ENCODE assay signal across 1 cellular context in the genomic region with DNA sequence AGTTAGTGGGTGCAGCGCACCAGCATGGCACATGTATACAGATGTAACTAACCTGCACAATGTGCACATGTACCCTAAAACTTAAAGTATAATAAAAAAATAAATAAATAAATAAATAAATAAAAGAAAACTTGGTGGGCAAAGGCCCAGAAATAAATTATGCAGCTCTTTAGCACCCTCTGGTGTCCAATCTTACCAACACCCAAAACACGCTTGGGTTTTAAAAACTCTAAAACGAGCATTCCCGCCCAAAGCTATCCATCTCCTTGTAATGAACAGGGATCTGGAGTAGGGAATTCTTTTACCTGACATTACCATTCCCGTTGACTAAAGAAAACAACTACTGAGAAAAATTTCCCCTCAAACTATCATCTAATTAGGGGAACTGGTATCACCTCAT.
TF ChIP-seq lines count a peak whose summit lies in the region.

No MANE protein-coding gene starts in this region.

TF ChIP-seq in GM23338, 12 proteins besides CTCF, POLR2A, EP300 and RAD21 (continued from another document):
- TF ChIP-seq, protein P1, sequence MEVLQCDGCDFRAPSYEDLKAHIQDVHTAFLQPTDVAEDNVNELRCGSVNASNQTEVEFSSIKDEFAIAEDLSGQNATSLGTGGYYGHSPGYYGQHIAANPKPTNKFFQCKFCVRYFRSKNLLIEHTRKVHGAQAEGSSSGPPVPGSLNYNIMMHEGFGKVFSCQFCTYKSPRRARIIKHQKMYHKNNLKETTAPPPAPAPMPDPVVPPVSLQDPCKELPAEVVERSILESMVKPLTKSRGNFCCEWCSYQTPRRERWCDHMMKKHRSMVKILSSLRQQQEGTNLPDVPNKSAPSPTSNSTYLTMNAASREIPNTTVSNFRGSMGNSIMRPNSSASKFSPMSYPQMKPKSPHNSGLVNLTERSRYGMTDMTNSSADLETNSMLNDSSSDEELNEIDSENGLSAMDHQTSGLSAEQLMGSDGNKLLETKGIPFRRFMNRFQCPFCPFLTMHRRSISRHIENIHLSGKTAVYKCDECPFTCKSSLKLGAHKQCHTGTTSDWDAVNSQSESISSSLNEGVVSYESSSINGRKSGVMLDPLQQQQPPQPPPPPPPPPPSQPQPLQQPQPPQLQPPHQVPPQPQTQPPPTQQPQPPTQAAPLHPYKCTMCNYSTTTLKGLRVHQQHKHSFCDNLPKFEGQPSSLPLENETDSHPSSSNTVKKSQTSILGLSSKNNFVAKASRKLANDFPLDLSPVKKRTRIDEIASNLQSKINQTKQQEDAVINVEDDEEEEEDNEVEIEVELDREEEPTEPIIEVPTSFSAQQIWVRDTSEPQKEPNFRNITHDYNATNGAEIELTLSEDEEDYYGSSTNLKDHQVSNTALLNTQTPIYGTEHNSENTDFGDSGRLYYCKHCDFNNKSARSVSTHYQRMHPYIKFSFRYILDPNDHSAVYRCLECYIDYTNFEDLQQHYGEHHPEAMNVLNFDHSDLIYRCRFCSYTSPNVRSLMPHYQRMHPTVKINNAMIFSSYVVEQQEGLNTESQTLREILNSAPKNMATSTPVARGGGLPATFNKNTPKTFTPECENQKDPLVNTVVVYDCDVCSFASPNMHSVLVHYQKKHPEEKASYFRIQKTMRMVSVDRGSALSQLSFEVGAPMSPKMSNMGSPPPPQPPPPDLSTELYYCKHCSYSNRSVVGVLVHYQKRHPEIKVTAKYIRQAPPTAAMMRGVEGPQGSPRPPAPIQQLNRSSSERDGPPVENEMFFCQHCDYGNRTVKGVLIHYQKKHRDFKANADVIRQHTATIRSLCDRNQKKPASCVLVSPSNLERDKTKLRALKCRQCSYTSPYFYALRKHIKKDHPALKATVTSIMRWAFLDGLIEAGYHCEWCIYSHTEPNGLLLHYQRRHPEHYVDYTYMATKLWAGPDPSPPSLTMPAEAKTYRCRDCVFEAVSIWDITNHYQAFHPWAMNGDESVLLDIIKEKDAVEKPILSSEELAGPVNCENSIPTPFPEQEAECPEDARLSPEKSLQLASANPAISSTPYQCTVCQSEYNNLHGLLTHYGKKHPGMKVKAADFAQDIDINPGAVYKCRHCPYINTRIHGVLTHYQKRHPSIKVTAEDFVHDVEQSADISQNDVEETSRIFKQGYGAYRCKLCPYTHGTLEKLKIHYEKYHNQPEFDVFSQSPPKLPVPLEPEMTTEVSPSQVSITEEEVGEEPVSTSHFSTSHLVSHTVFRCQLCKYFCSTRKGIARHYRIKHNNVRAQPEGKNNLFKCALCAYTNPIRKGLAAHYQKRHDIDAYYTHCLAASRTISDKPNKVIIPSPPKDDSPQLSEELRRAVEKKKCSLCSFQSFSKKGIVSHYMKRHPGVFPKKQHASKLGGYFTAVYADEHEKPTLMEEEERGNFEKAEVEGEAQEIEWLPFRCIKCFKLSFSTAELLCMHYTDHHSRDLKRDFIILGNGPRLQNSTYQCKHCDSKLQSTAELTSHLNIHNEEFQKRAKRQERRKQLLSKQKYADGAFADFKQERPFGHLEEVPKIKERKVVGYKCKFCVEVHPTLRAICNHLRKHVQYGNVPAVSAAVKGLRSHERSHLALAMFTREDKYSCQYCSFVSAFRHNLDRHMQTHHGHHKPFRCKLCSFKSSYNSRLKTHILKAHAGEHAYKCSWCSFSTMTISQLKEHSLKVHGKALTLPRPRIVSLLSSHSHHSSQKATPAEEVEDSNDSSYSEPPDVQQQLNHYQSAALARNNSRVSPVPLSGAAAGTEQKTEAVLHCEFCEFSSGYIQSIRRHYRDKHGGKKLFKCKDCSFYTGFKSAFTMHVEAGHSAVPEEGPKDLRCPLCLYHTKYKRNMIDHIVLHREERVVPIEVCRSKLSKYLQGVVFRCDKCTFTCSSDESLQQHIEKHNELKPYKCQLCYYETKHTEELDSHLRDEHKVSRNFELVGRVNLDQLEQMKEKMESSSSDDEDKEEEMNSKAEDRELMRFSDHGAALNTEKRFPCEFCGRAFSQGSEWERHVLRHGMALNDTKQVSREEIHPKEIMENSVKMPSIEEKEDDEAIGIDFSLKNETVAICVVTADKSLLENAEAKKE (CRISPR knock-in tag; IDR thresholded peaks at IDR 0.05): no peak
- TF ChIP-seq ZNF114 (CRISPR knock-in tag; IDR thresholded peaks at IDR 0.05) (no peak), JUNB (IDR thresholded peaks at IDR 0.05; ENCODE audit: unreplicated experiment) (no peak)
